ENCODE assay signal across 7 cellular contexts in the genomic region with DNA sequence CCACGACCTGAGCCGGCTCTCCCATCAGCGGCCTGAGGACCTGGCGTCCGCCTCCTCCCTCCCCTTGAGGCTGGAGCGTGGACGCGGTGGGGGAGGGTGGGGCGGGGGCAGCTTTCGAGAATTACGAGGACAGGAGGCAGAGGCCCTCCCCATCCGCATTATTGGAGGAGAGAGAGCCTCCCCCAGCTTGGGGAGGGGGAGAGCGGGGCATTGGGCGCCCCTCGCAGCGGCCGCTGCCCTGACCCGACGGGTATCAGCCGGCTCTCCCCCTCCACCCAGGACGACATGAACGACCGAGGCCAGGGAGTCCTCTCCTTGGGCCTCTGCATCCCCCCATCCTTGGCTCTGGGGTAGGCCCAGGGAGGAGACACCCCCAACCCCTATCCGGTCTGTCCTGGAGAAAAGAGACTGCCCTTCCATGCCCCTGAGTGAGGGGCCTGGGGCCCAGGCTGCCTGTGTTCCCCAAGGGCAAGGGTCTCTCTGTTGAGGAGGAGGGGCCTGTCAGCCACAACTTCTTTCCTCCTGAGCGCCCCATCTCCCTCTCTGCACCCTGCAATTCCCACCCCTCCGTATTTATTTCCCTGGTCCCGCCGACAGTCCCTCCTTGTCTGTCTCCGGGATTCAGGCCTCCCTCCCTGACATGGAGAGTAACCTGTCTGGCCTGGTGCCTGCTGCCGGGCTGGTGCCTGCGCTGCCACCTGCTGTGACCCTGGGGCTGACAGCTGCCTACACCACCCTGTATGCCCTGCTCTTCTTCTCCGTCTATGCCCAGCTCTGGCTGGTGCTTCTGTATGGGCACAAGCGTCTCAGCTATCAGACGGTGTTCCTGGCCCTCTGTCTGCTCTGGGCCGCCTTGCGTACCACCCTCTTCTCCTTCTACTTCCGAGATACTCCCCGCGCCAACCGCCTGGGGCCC. TPM values are rescaled to one million over a fixed set of nuclear protein-coding genes. Genes with fewer than 3 reads are reported as not detected.
A peak's percentile ranks its signal among the peaks of the same experiment; 100 is the strongest.
DNase-seq lines count a peak whose midpoint lies in the region; ATAC-seq and TF ChIP-seq lines count a peak whose summit lies in the region.
"Had no signal": no experiment of that assay in that cellular context is flagged by ENCODE, and none has a peak within 500 bp of the region (broad histone marks: within the 10 kb centered on the region; RNA-seq: fewer than 3 reads in every experiment).

No MANE protein-coding gene starts in this region.

- WGBS in GM23248 (ENCODE audit: low coverage in 1 of 2, low lambda C conversion rate in 2 of 2, missing lambda C conversion rate in 2 of 2), 2 experiments: 29 to 41% methylated on average over 22 to 31 of the region's 40 CpGs

- H3K36me3 ChIP-seq in GM23248 (ENCODE audit: low read depth) (0 out of 2 replicates have a peak, but pooled peaks cover 5% of the 10 kb centered on the region), stomach smooth muscle (ENCODE audit: control insufficient read depth in 2 of 2, insufficient read depth in 2 of 2, low read length in 2 of 2) (peaks cover 4 to 10% of the 10 kb centered on the region in 2 donors)

- H3K9me2 ChIP-seq in GM23248 (ENCODE audit: insufficient read depth): no peaks in the 10 kb centered on the region

- peak overlapping the region; percentile 85 for H2AFZ ChIP-seq in GM23248

- H3K4me3 ChIP-seq in GM23248 (peak overlapping the region; percentile 88), fibroblast of pulmonary artery (replicated peaks; ENCODE audit: low read depth, low read length) (peak overlapping the region; percentile 75), stomach smooth muscle (ENCODE audit: low read length in 2 of 2) (peak overlapping the region; percentile 93 to 96)

- peaks cover 38% of the 10 kb centered on the region for H3K79me2 ChIP-seq in GM23248 (ENCODE audit: insufficient read depth)

- DNase-seq in GM23248: peak; percentile 29
- peak; percentile 13 for DNase-seq in OCI-M1 (lab: John Stamatoyannopoulos, UW)
- no peak for DNase-seq in fibroblast of pulmonary artery (ENCODE audit: low read depth)
- no peak for DNase-seq in stimulated activated CD4-positive, alpha-beta T cell treated with anti-CD3 and anti-CD28 coated beads, Interleukin-15, amount 100 ng/mL, for 24 hours

- in situ Hi-C loops in GM23248 (cut with MboI): no loop called here

- ATAC-seq in GM18511 (IDR thresholded peaks at IDR 0.05; ENCODE audit: unreplicated experiment): no peak

- H4K20me1 ChIP-seq in GM23248 (ENCODE audit: insufficient read depth): no peaks in the 10 kb centered on the region

- peak overlapping the region; percentile 97 for H3K4me2 ChIP-seq in GM23248 (ENCODE audit: unreplicated experiment)

- peak overlapping the region; percentile 88; the same call in 1 of the 2 replicates for H3K27ac ChIP-seq in GM23248
- peak overlapping the region; percentile 31 for H3K27ac ChIP-seq in stomach smooth muscle (ENCODE audit: low read length)

- H3F3A ChIP-seq in GM23248 (ENCODE audit: insufficient read depth): no peaks in the 10 kb centered on the region

- H3K9ac ChIP-seq in GM23248 (peak overlapping the region; percentile 92), stomach smooth muscle (ENCODE audit: low read length in 2 of 2) (peak overlapping the region; percentile 72 to 77)

- H3K27me3 ChIP-seq in GM23248 (replicated peaks; ENCODE audit: insufficient read depth) (no peaks in the 10 kb centered on the region; the same call in 1 of the 2 replicates), stomach smooth muscle (ENCODE audit: control insufficient read depth in 1 of 2, insufficient read depth in 2 of 2, low read length in 2 of 2) (peaks cover 10 to 12% of the 10 kb centered on the region in 2 donors)

- H3K9me3 ChIP-seq in GM23248 (ENCODE audit: low read depth): no peaks in the 10 kb centered on the region
- H3K9me3 ChIP-seq in stomach smooth muscle (ENCODE audit: control insufficient read depth in 2 of 2, low read length in 2 of 2): no peaks in the 10 kb centered on the region

- no peaks in the 10 kb centered on the region for H3K4me1 ChIP-seq in GM23248 (ENCODE audit: insufficient read depth)
- H3K4me1 ChIP-seq in stomach smooth muscle (ENCODE audit: control insufficient read depth, insufficient read depth, low read length): peaks cover 29% of the 10 kb centered on the region

- peak; percentile 2 for TF ChIP-seq CTCF in fibroblast of pulmonary artery (IDR thresholded peaks at IDR 0.05; ENCODE audit: low read length, missing control alignments)

RNA-seq across cellular contexts. Expression of a gene that starts 0.5 kb away (rescaled TPM):
- total RNA-seq in GM23248 (2014; rRNA removed; shearing (Covaris generic)): 20.9 and 37.6 TPM in 2 replicates
- polyA plus RNA-seq in GM23248 (2016; fragmentation: Nextera tagmentation; extraction: Ambion mirVana): 35.7 and 37.0 TPM in 2 replicates

RNA-seq across cellular contexts. Expression of a gene that starts 1.7 kb away (rescaled TPM):
- total RNA-seq in GM23248 (2014; rRNA removed; shearing (Covaris generic)): 94.8 and 170 TPM in 2 replicates
- 146 and 159 TPM in 2 replicates for polyA plus RNA-seq in GM23248 (2016; fragmentation: Nextera tagmentation; extraction: Ambion mirVana)

RNA-seq across cellular contexts. Expression of a gene that starts 5.0 kb away (rescaled TPM):
- total RNA-seq in GM23248 (2014; rRNA removed; shearing (Covaris generic)): not detected in 2 replicates
- 0.13 TPM in 1 of 2 replicates, not detected in the other for polyA plus RNA-seq in GM23248 (2016; fragmentation: Nextera tagmentation; extraction: Ambion mirVana)
- total RNA-seq: dermis microvascular lymphatic vessel endothelial cell had no signal

RNA-seq across cellular contexts. Expression of a gene that starts 14.0 kb away (rescaled TPM):
- total RNA-seq in GM23248 (2014; rRNA removed; shearing (Covaris generic)): not detected in 2 replicates
- polyA plus RNA-seq in GM23248 (2016; fragmentation: Nextera tagmentation; extraction: Ambion mirVana): not detected in 2 replicates
- total RNA-seq: dermis microvascular lymphatic vessel endothelial cell had no signal

RNA-seq across cellular contexts. Expression of a gene that starts 19.2 kb away (rescaled TPM):
- total RNA-seq in GM23248 (2014; rRNA removed; shearing (Covaris generic)): 38.6 and 41.9 TPM in 2 replicates
- polyA plus RNA-seq in GM23248 (2016; fragmentation: Nextera tagmentation; extraction: Ambion mirVana): 17.2 and 18.1 TPM in 2 replicates

Comparison
In these comparisons a context has a peak if more than half of its experiments do, and no peak if none do; other contexts are left out.
1. DNase-seq: peak in GM23248 (single experiment) and OCI-M1 (single experiment); none in fibroblast of pulmonary artery (single experiment) and stimulated activated CD4-positive, alpha-beta T cell treated with anti-CD3 and anti-CD28 coated beads, Interleukin-15, amount 100 ng/mL, for 24 hours (single experiment).
2. Peak in every context shown above with its lines, with median percentiles within 50 percentile points of each other: H3K4me3 ChIP-seq.